In the genomic region with DNA sequence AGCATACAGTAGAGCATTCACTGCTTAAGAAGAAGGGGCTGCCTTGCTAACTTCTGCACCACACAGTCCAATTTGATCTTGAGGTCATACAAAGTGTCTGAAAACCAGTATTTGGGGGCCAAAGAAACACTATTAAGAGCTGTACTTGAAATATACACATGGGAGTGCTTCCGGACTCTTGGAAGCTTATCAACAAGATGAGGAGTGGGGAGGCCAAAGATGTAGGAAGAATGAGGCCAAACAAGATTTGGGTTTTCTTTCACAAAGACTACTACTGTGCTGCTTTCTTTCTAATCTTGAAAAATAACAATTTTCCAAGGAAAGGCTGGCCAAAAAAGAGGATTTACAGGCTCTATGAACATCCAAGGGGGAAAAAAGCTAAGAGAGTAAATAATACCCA, we compare ENCODE assay signal across 35 cellular contexts. TPM values are rescaled to one million over a fixed set of nuclear protein-coding genes. Genes with fewer than 3 reads are reported as not detected.
"Had no signal": no experiment of that assay in that cellular context is flagged by ENCODE, and none has a peak within 500 bp of the region (broad histone marks: within the 10 kb centered on the region; RNA-seq: fewer than 3 reads in every experiment).

No MANE protein-coding gene starts in this region.

- H3K9me3 ChIP-seq: MG63 had no signal

- H3K36me3 ChIP-seq: MG63 had no signal

- DNase-seq: Karpas-422, Kasumi-1, KG1, MG63, MM.1S, MV-4-11, NCI-H1048, NCI-H1092, NCI-H1092 treated with DMSO at 0.1 percent for 48 hours, NCI-H1105, NCI-H1105 treated with DMSO at 0.1 percent for 48 hours, NCI-H1417, NCI-H1417 treated with DMSO at 0.1 percent for 48 hours, NCI-H1436, NCI-H1436 treated with DMSO at 0.1 percent for 48 hours, NCI-H146, NCI-H1694, NCI-H1694 treated with DMSO at 0.1 percent for 48 hours, NCI-H187, NCI-H187 treated with DMSO at 0.1 percent for 48 hours, NCI-H1930, NCI-H2029, NCI-H2029 treated with DMSO at 0.1 percent for 48 hours, NCI-H2081, NCI-H2081 treated with DMSO at 0.1 percent for 48 hours, NCI-H2107, NCI-H2171, NCI-H2171 treated with DMSO at 0.1 percent for 48 hours, NCI-H2227 treated with DMSO at 0.1 percent for 48 hours, NCI-H226, NCI-H345, NCI-H446, NCI-H446 treated with DMSO at 0.1 percent for 48 hours had no signal

- H3K4me3 ChIP-seq: MG63 had no signal

- H3K27me3 ChIP-seq: MG63 had no signal

- H3K27ac ChIP-seq: KMS-11 had no signal

RNA-seq across cellular contexts. Expression of a gene that starts 24.8 kb away (rescaled TPM):
- total RNA-seq: LHCN-M2 had no signal
